Comparison of ENCODE assay signal across 20 cellular contexts in genomic region chr6:16673011-16673797, GRCh38.
"Had no signal": no experiment of that assay in that cellular context is flagged by ENCODE, and none has a peak within 500 bp of the region (broad histone marks: within the 10 kb centered on the region; RNA-seq: fewer than 3 reads in every experiment).

No MANE protein-coding gene starts in this region.

- H3K9me3 ChIP-seq: lower lobe of right lung, suprapubic skin, transverse colon, vagina had no signal

- DNase-seq: activated CD4-positive, alpha-beta T cell treated with anti-CD3 and anti-CD28 coated beads, Interleukin-2, amount 50 U/mL, for 1 hour; activated effector memory CD4-positive, alpha-beta T cell treated with Interleukin-2 at 50 U/mL for 16 hours; activated naive CD4-positive, alpha-beta T cell treated with anti-CD3 and anti-CD28 coated beads, Interleukin-2, amount 50 U/mL, for 16 hours; amniotic stem cell; endodermal cell; foreskin fibroblast; left cardiac atrium; lower lobe of right lung; occipital lobe; posterior cingulate gyrus; stimulated activated CD4-positive, alpha-beta T cell treated with anti-CD3 and anti-CD28 coated beads, Interleukin-2, amount 100 ng/mL, for 24 hours; stimulated activated naive CD8-positive, alpha-beta T cell treated with anti-CD3 and anti-CD28 coated beads, Interleukin-15, amount 100 ng/mL, for 72 hours; SW 1271; T1000; transverse colon had no signal

- H3K4me3 Mint-ChIP-seq: endodermal cell; nephron; stimulated activated naive CD8-positive, alpha-beta T cell treated with anti-CD3 and anti-CD28 coated beads, Interleukin-15, amount 100 ng/mL, for 72 hours had no signal

- H3K27me3 ChIP-seq: cardiac muscle cell, suprapubic skin, transverse colon, vagina had no signal

- H3K4me3 ChIP-seq: cardiac muscle cell, lower lobe of right lung, suprapubic skin, transverse colon, vagina had no signal

- H3K27ac ChIP-seq: cardiac muscle cell, epithelial cell of prostate, lower lobe of right lung, suprapubic skin had no signal

- ATAC-seq: left cardiac atrium; lower lobe of right lung; stimulated activated naive CD8-positive, alpha-beta T cell treated with anti-CD3 and anti-CD28 coated beads, Interleukin-15, amount 100 ng/mL, for 72 hours had no signal

- H3K36me3 ChIP-seq: cardiac muscle cell, lower lobe of right lung, suprapubic skin, transverse colon, vagina had no signal

- H3K27ac Mint-ChIP-seq: endodermal cell, nephron had no signal

- H3K9me3 Mint-ChIP-seq: endodermal cell, nephron had no signal

- H3K27me3 Mint-ChIP-seq: stimulated activated naive CD8-positive, alpha-beta T cell treated with anti-CD3 and anti-CD28 coated beads, Interleukin-15, amount 100 ng/mL, for 72 hours had no signal
